Comparison of ENCODE assay signal across 2 cellular contexts in genomic region chr16:83994087-83994486, GRCh38.
TF ChIP-seq lines count a peak whose summit lies in the region.

No MANE protein-coding gene starts in this region.

TF ChIP-seq in GM23338, 12 proteins besides CTCF, POLR2A, EP300 and RAD21 (continued from another document):
- no peak for TF ChIP-seq JUNB (IDR thresholded peaks at IDR 0.05; ENCODE audit: unreplicated experiment)

TF ChIP-seq in GM12891, 5 proteins besides CTCF, POLR2A, EP300 and RAD21 (continued from another document):
- no peak for TF ChIP-seq TAF1 (IDR thresholded peaks at IDR 0.05; ENCODE audit: low read depth, low read length)
- TF ChIP-seq POU2F2 (IDR thresholded peaks at IDR 0.05; ENCODE audit: low read depth, low read length) = no peak
